ENCODE assay signal across 21 cellular contexts in genomic region chrX:130482871-130483270, GRCh38.
DNase-seq lines count a peak whose midpoint lies in the region; FAIRE-seq and TF ChIP-seq lines count a peak whose summit lies in the region.
"Had no signal": no experiment of that assay in that cellular context is flagged by ENCODE, and none has a peak within 500 bp of the region (broad histone marks: within the 10 kb centered on the region; RNA-seq: fewer than 3 reads in every experiment).

No MANE protein-coding gene starts in this region.

- H3K27ac Mint-ChIP-seq in activated T-helper 1 cell treated with anti-CD3 and anti-CD28 coated beads, Interleukin-12 subunit alpha, Interleukin-12 subunit beta, Interleukin-2, Interleukin-4 antibody, amounts not matched to agents 30 ng/mL and 10 ng/mL and 1 ng/mL, durations not matched to agents 14 hours and 24 hours and 36 hours: no peak overlapping the region
- H3K27ac Mint-ChIP-seq: B cell; CD14-positive monocyte; CD8-positive, alpha-beta memory T cell; T-helper 1 cell treated with Interleukin-12 subunit alpha and Interleukin-12 subunit beta and Interleukin-4 antibody, amounts not matched to agents 30 μg/mL and 1 μg/mL, for 36 hours had no signal

- no peak overlapping the region for H2BK5ac ChIP-seq in mesendoderm (ENCODE audit: low read length)

- H3K27ac ChIP-seq in mesendoderm (ENCODE audit: low read depth, low read length) (no peak overlapping the region), stomach (no peak overlapping the region)
- H3K27ac ChIP-seq: GM23248 had no signal

- no CpG with 5 or more reads among the region's 2 CpGs for WGBS in mesendoderm (ENCODE audit: extremely low coverage, insufficient coverage, low lambda C conversion rate)
- 65 to 80% (median 76%) methylated on average over 2 of the region's 2 CpGs; no CpG with 5 or more reads in 1 of the 5 donors for WGBS in stomach, 5 donors

- no peak overlapping the region for H4K8ac ChIP-seq in mesendoderm (ENCODE audit: low read depth, low read length)

- H3K27me3 Mint-ChIP-seq in activated T-helper 1 cell treated with anti-CD3 and anti-CD28 coated beads, Interleukin-12 subunit alpha, Interleukin-12 subunit beta, Interleukin-2, Interleukin-4 antibody, amounts not matched to agents 30 ng/mL and 10 ng/mL and 1 ng/mL, durations not matched to agents 14 hours and 24 hours and 36 hours (ENCODE audit: insufficient read depth): no peaks in the 10 kb centered on the region
- H3K27me3 Mint-ChIP-seq: B cell had no signal

- H3K4me1 Mint-ChIP-seq in activated T-helper 1 cell treated with anti-CD3 and anti-CD28 coated beads, Interleukin-12 subunit alpha, Interleukin-12 subunit beta, Interleukin-2, Interleukin-4 antibody, amounts not matched to agents 30 ng/mL and 10 ng/mL and 1 ng/mL, durations not matched to agents 14 hours and 24 hours and 36 hours (ENCODE audit: low read depth): no peaks in the 10 kb centered on the region
- H3K4me1 Mint-ChIP-seq: B cell; CD14-positive monocyte; CD8-positive, alpha-beta memory T cell had no signal

- H3K9me3 ChIP-seq in stomach: no peaks in the 10 kb centered on the region
- H3K9me3 ChIP-seq: SK-N-SH had no signal

- TF ChIP-seq POLR2A in stomach (IDR thresholded peaks at IDR 0.05): no peak

- no peak overlapping the region for H2BK15ac ChIP-seq in mesendoderm (replicated peaks; ENCODE audit: low read depth)

- TF ChIP-seq CTCF in D721Med (IDR thresholded peaks at IDR 0.05; ENCODE audit: insufficient read depth, missing control alignments) (no peak), stomach (IDR thresholded peaks at IDR 0.05) (no peak)

- TF ChIP-seq EP300 in stomach (IDR thresholded peaks at IDR 0.05): no peak

- no peaks in the 10 kb centered on the region for H3K79me2 ChIP-seq in mesendoderm (ENCODE audit: control insufficient read depth, insufficient read depth, low read length)

- H3K4me1 ChIP-seq in mesendoderm (ENCODE audit: control insufficient read depth, low read depth, low read length): no peaks in the 10 kb centered on the region
- H3K4me1 ChIP-seq in stomach: no peaks in the 10 kb centered on the region

- H3K79me1 ChIP-seq in mesendoderm (ENCODE audit: low read length): no peaks in the 10 kb centered on the region

- no peak overlapping the region for H3K4me3 Mint-ChIP-seq in activated T-helper 1 cell treated with anti-CD3 and anti-CD28 coated beads, Interleukin-12 subunit alpha, Interleukin-12 subunit beta, Interleukin-2, Interleukin-4 antibody, amounts not matched to agents 30 ng/mL and 10 ng/mL and 1 ng/mL, durations not matched to agents 14 hours and 24 hours and 36 hours
- H3K4me3 Mint-ChIP-seq: B cell; CD14-positive monocyte; CD8-positive, alpha-beta memory T cell; T-helper 1 cell treated with Interleukin-12 subunit alpha and Interleukin-12 subunit beta and Interleukin-4 antibody, amounts not matched to agents 30 μg/mL and 1 μg/mL, for 36 hours had no signal

- H3K4me3 ChIP-seq in mesendoderm (ENCODE audit: low read length): no peak overlapping the region
- H3K4me3 ChIP-seq in stomach: no peak overlapping the region
- H3K4me3 ChIP-seq: GM23248 had no signal

- no peak overlapping the region for H3K56ac ChIP-seq in mesendoderm (ENCODE audit: low read length)

- no peak overlapping the region for H3K4ac ChIP-seq in mesendoderm (ENCODE audit: low read depth, low read length)

- DNase-seq in D721Med (ENCODE audit: insufficient read length, low spot score): no peak
- peak; percentile 6 for DNase-seq in NCI-H2171 (lab: John Stamatoyannopoulos, UW)
- DNase-seq in RPMI7951 (ENCODE audit: low read depth): peak; percentile 3
- DNase-seq in mesendoderm: peak; percentile 3
- DNase-seq in stomach: no peak
- DNase-seq in NAMALWA (ENCODE audit: low spot score): no peak
- DNase-seq in activated T-helper 1 cell treated with anti-CD3 and anti-CD28 coated beads, Interleukin-12 subunit alpha, Interleukin-12 subunit beta, Interleukin-2, Interleukin-4 antibody, amounts not matched to agents 30 ng/mL and 10 ng/mL and 1 ng/mL, durations not matched to agents 14 hours and 24 hours and 36 hours (ENCODE audit: low spot score): no peak
- DNase-seq: CD8-positive, alpha-beta memory T cell; GM23248; H7; NCI-H1092; NCI-H1417 treated with DMSO at 0.1 percent for 48 hours; NCI-H1694 treated with DMSO at 0.1 percent for 48 hours; NCI-H2081 treated with DMSO at 0.1 percent for 48 hours; NCI-H526; SHP77 treated with DMSO at 0.1 percent for 48 hours; SK-N-SH; SW 1271 had no signal

- H3K23ac ChIP-seq in mesendoderm (ENCODE audit: low read length): no peak overlapping the region

- no peak overlapping the region for H2AK5ac ChIP-seq in mesendoderm (ENCODE audit: low read length)

- H3K36me3 Mint-ChIP-seq in activated T-helper 1 cell treated with anti-CD3 and anti-CD28 coated beads, Interleukin-12 subunit alpha, Interleukin-12 subunit beta, Interleukin-2, Interleukin-4 antibody, amounts not matched to agents 30 ng/mL and 10 ng/mL and 1 ng/mL, durations not matched to agents 14 hours and 24 hours and 36 hours (ENCODE audit: low read depth): no peaks in the 10 kb centered on the region
- H3K36me3 Mint-ChIP-seq: CD14-positive monocyte; CD8-positive, alpha-beta memory T cell had no signal

- H3K18ac ChIP-seq in mesendoderm (ENCODE audit: low read length): no peak overlapping the region

- no peak overlapping the region for H3K9ac ChIP-seq in mesendoderm (ENCODE audit: low read length)
- H3K9ac ChIP-seq: GM23248, SK-N-SH had no signal

- no peaks in the 10 kb centered on the region for H3K36me3 ChIP-seq in mesendoderm (ENCODE audit: control insufficient read depth, insufficient read depth, low read length)
- no peaks in the 10 kb centered on the region for H3K36me3 ChIP-seq in stomach

- H2BK120ac ChIP-seq in mesendoderm (ENCODE audit: low read depth, low read length): no peak overlapping the region

- H3K27me3 ChIP-seq in mesendoderm (ENCODE audit: insufficient read depth, low read length, poor library complexity) (no peaks in the 10 kb centered on the region), stomach (no peaks in the 10 kb centered on the region)

- H3K9me3 Mint-ChIP-seq in activated T-helper 1 cell treated with anti-CD3 and anti-CD28 coated beads, Interleukin-12 subunit alpha, Interleukin-12 subunit beta, Interleukin-2, Interleukin-4 antibody, amounts not matched to agents 30 ng/mL and 10 ng/mL and 1 ng/mL, durations not matched to agents 14 hours and 24 hours and 36 hours: no peaks in the 10 kb centered on the region
- H3K9me3 Mint-ChIP-seq: CD8-positive, alpha-beta memory T cell; T-helper 1 cell treated with Interleukin-12 subunit alpha and Interleukin-12 subunit beta and Interleukin-4 antibody, amounts not matched to agents 30 μg/mL and 1 μg/mL, for 36 hours had no signal

- no peak overlapping the region for H4K5ac ChIP-seq in mesendoderm (ENCODE audit: low read length)

- FAIRE-seq in D721Med (lab: Jason Lieb, UNC): peak; percentile 63

- no peak overlapping the region for H3K4me2 ChIP-seq in mesendoderm (ENCODE audit: low read length)
- H3K4me2 ChIP-seq: SK-N-SH had no signal

- intact Hi-C loops in stomach (cut with DNase I; ENCODE audit: low total_unique reads): no loop called here
- intact Hi-C loops in activated T-helper 1 cell treated with anti-CD3 and anti-CD28 coated beads, Interleukin-12 subunit alpha, Interleukin-12 subunit beta, Interleukin-2, Interleukin-4 antibody, amounts not matched to agents 30 ng/mL and 10 ng/mL and 1 ng/mL, durations not matched to agents 14 hours and 24 hours and 36 hours (cut with micrococcal nuclease): no loop called here

Comparison
In these comparisons a context has a peak if more than half of its experiments do, and no peak if none do; other contexts are left out.
1. DNase-seq: peak in NCI-H2171 (single experiment), RPMI7951 (single experiment) and mesendoderm (single experiment); none in D721Med (single experiment), stomach (single experiment), NAMALWA (single experiment) and activated T-helper 1 cell treated with anti-CD3 and anti-CD28 coated beads, Interleukin-12 subunit alpha, Interleukin-12 subunit beta, Interleukin-2, Interleukin-4 antibody, amounts not matched to agents 30 ng/mL and 10 ng/mL and 1 ng/mL, durations not matched to agents 14 hours and 24 hours and 36 hours (single experiment).